ENCODE assay signal across 7 cellular contexts in the genomic region with DNA sequence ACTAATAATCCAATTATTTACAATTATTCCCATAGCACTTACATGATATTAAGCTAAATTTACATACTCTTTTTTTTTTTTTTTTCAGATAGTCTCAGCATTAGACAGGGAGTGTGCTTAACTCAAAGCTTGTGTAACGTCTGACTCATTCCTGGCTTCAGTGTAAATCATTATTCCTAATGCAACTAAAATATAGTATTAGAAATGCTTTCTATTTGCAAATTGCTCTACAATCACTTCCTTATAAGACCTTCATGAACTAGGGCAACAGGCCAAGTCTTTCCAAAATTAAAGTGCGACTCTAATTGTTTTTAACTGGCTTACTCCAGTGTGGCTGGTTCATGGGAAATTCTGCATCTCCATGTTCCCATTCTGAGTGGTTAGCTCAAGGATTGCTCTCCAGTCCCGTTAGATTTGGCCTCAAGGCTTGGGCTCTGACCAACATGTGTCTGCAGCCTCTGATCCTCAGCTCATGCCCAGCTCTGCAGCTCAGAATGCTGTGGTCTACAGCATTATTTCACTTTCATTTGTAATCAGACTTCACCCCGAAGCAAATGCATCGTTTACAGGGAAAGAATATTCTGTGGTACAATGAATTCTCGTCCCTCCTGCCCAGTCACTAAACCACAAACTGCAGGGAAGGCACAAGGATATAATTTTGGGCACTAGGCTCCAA.
DNase-seq lines count a peak whose midpoint lies in the region; ATAC-seq and TF ChIP-seq lines count a peak whose summit lies in the region.

No MANE protein-coding gene starts in this region.

- WGBS in transverse colon (ENCODE audit: low coverage in 1 of 2), 2 donors, result 46 to 61% methylated on average over 5 to 6 of the region's 6 CpGs

- peak; percentile 81 for ATAC-seq in GM19328 (IDR thresholded peaks at IDR 0.05; ENCODE audit: unreplicated experiment)
- ATAC-seq in HG03135 (IDR thresholded peaks at IDR 0.05; ENCODE audit: unreplicated experiment), result peak; percentile 80

- H3K4me1 Mint-ChIP-seq in activated CD4-positive, alpha-beta memory T cell treated with anti-CD3 and anti-CD28 coated beads for 36 hours (ENCODE audit: low read depth), result no peaks in the 10 kb centered on the region

- CTCF ChIA-PET in activated CD4-positive, alpha-beta memory T cell treated with anti-CD3 and anti-CD28 coated beads for 36 hours (lab: Charles Lee), result no interaction called here

- H3K4me3 Mint-ChIP-seq in activated CD4-positive, alpha-beta memory T cell treated with anti-CD3 and anti-CD28 coated beads for 36 hours, result no peak overlapping the region

- H3K36me3 Mint-ChIP-seq in activated CD4-positive, alpha-beta memory T cell treated with anti-CD3 and anti-CD28 coated beads for 36 hours, result no peaks in the 10 kb centered on the region

- H3K4me3 ChIP-seq in choroid plexus epithelial cell (ENCODE audit: low read depth, low read length) (no peak overlapping the region), transverse colon (no peak overlapping the region), H7 (ENCODE audit: insufficient read depth, low read depth, low read length) (no peak overlapping the region)

- DNase-seq in choroid plexus epithelial cell (ENCODE audit: low read depth) (peak; percentile 84), transverse colon (no peak), H7 (no peak), T-helper 1 cell (no peak)
- DNase-seq in activated CD4-positive, alpha-beta memory T cell treated with anti-CD3 and anti-CD28 coated beads for 36 hours, result no peak

- H3K27ac Mint-ChIP-seq in activated CD4-positive, alpha-beta memory T cell treated with anti-CD3 and anti-CD28 coated beads for 36 hours, result no peak overlapping the region

- peaks cover 0 to 4% (median 0%) of the 10 kb centered on the region in 4 donors for H3K4me1 ChIP-seq in transverse colon

- TF ChIP-seq EP300 in transverse colon (IDR thresholded peaks at IDR 0.05; ENCODE audit: low read depth), result no peak

- peaks cover 1% of the 10 kb centered on the region for H3K27me3 Mint-ChIP-seq in activated CD4-positive, alpha-beta memory T cell treated with anti-CD3 and anti-CD28 coated beads for 36 hours

- POLR2A ChIA-PET in activated CD4-positive, alpha-beta memory T cell treated with anti-CD3 and anti-CD28 coated beads for 36 hours (lab: Charles Lee), result no interaction called here

- H3K27me3 ChIP-seq in transverse colon, result no peaks in the 10 kb centered on the region
- no peaks in the 10 kb centered on the region for H3K27me3 ChIP-seq in H7 (ENCODE audit: control insufficient read depth, insufficient read depth, low read length)

- peak overlapping the region in 3 of 4 donors; percentile 30 to 48 (median 31) for H3K27ac ChIP-seq in transverse colon

- intact Hi-C loops in transverse colon (cut with DNase I; ENCODE audit: low total_unique reads), result no loop called here
- intact Hi-C loops in activated CD4-positive, alpha-beta memory T cell treated with anti-CD3 and anti-CD28 coated beads for 36 hours (cut with micrococcal nuclease), result no loop called here

- TF ChIP-seq POLR2A in transverse colon (IDR thresholded peaks at IDR 0.05), result no peak

- in situ Hi-C loops in transverse colon (cut with MboI; ENCODE audit: low pct_ligation_motif_present in 1 of 4, low pct_unique_long_range_greater_than_20kb in 1 of 4, low sequenced_read_pairs in 3 of 4), result no loop called here

- no peaks in the 10 kb centered on the region for H3K9me3 Mint-ChIP-seq in activated CD4-positive, alpha-beta memory T cell treated with anti-CD3 and anti-CD28 coated beads for 36 hours

- H3K9me3 ChIP-seq in transverse colon, result no peaks in the 10 kb centered on the region

- TF ChIP-seq CTCF in choroid plexus epithelial cell (conservative IDR thresholded peaks at IDR 0.05; ENCODE audit: low read depth, low read length) (no peak), transverse colon (IDR thresholded peaks at IDR 0.05) (no peak)

- H3K36me3 ChIP-seq in transverse colon, result no peaks in the 10 kb centered on the region
- H3K36me3 ChIP-seq in H7 (replicated peaks; ENCODE audit: control insufficient read depth, insufficient read depth, low read length), result no peaks in the 10 kb centered on the region
